23 cellular contexts compared by ENCODE assay signal in genomic region chr1:231591466-231591865, GRCh38.
"Had no signal": no experiment of that assay in that cellular context is flagged by ENCODE, and none has a peak within 500 bp of the region (broad histone marks: within the 10 kb centered on the region; RNA-seq: fewer than 3 reads in every experiment).

No MANE protein-coding gene starts in this region.

- H3K27me3 ChIP-seq: gastroesophageal sphincter, heart left ventricle, hepatocyte, pancreas, right lobe of liver, stomach, thyroid gland, vagina had no signal

- H3K4me2 ChIP-seq: hepatocyte had no signal

- DNase-seq: dermis blood vessel endothelial cell; effector memory CD8-positive, alpha-beta T cell; foreskin fibroblast; heart left ventricle; kidney; mesenchymal stem cell; mucosa of descending colon; naive thymus-derived CD8-positive, alpha-beta T cell; nephron progenitor cell; occipital lobe; pancreas; right lobe of liver; stimulated activated CD4-positive, alpha-beta T cell treated with anti-CD3 and anti-CD28 coated beads, Interleukin-2, amount 100 ng/mL, for 24 hours; stimulated activated CD4-positive, alpha-beta T cell treated with anti-CD3 and anti-CD28 coated beads, Interleukin-4, amount 100 ng/mL, for 24 hours; stimulated activated naive CD4-positive, alpha-beta T cell treated with Interleukin-2 at 50 U/mL for 16 hours; stomach; thyroid gland; trophoblast cell had no signal

- H3K4me1 ChIP-seq: pancreas, right lobe of liver, thyroid gland, vagina had no signal

- H2AFZ ChIP-seq: hepatocyte had no signal

- H3K36me3 ChIP-seq: gastroesophageal sphincter, heart left ventricle, pancreas, right lobe of liver, stomach, thyroid gland, vagina had no signal

- H3K79me2 ChIP-seq: hepatocyte had no signal

- H3K4me3 ChIP-seq: coronary artery, gastroesophageal sphincter, heart left ventricle, hepatocyte, mucosa of descending colon, pancreas, right lobe of liver, stomach, thyroid gland, vagina had no signal

- H3K9me3 ChIP-seq: gastroesophageal sphincter, heart left ventricle, mucosa of descending colon, pancreas, right lobe of liver, stomach, thyroid gland, vagina had no signal

- ATAC-seq: effector memory CD8-positive, alpha-beta T cell; gastroesophageal sphincter; mucosa of descending colon; naive thymus-derived CD8-positive, alpha-beta T cell; stimulated activated effector memory CD8-positive, alpha-beta T cell treated with anti-CD3 and anti-CD28 coated beads, Interleukin-12 subunit alpha, Interleukin-12 subunit beta, amount 100 ng/mL, for 72 hours had no signal

- H3K27ac ChIP-seq: coronary artery, gastroesophageal sphincter, hepatocyte, pancreas, right lobe of liver, stomach, thyroid gland, vagina had no signal
